33 cellular contexts compared by ENCODE assay signal in the genomic region with DNA sequence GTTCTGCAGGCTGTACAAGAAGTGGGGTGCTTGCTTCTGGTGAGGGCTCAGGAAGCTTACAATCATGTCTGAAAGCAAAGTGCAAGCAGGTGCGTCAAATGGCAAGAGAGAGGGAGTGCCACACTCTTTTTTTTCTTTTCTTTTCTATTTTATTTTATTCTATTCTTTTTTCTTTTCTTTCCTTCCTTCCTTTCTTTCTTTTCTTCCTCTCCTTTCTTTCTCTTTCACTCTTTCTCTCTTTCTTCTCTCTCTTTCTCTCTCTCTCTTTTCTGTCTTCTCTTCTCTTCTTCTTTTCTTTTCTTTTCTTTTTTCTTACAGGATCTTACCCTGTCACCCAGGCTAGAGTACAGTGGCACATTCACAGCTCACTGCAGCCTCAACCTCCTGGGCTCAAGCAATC. TPM values are rescaled to one million over a fixed set of nuclear protein-coding genes. Genes with fewer than 3 reads are reported as not detected.
"Had no signal": no experiment of that assay in that cellular context is flagged by ENCODE, and none has a peak within 500 bp of the region (broad histone marks: within the 10 kb centered on the region; RNA-seq: fewer than 3 reads in every experiment).

No MANE protein-coding gene starts in this region.

- H3K4me3 Mint-ChIP-seq: activated CD4-positive, alpha-beta T cell treated with anti-CD3 and anti-CD28 coated beads, Interleukin-2, amount 10 ng/mL, durations not matched to agents 24 days and 14 days; activated CD8-positive, alpha-beta memory T cell treated with anti-CD3 and anti-CD28 coated beads, Interleukin-2, amount 10 ng/mL, durations not matched to agents 7 days and 5 days; activated naive CD8-positive, alpha-beta T cell; activated naive CD8-positive, alpha-beta T cell treated with anti-CD3 and anti-CD28 coated beads, Interleukin-2, amount 50 U/mL, for 24 hours; brain; T-cell had no signal

- H3K27me3 Mint-ChIP-seq: activated CD4-positive, alpha-beta T cell treated with anti-CD3 and anti-CD28 coated beads, Interleukin-2, amount 10 ng/mL, durations not matched to agents 24 days and 14 days; activated CD8-positive, alpha-beta memory T cell treated with anti-CD3 and anti-CD28 coated beads, Interleukin-2, amount 10 ng/mL, durations not matched to agents 7 days and 5 days; activated naive CD8-positive, alpha-beta T cell; activated naive CD8-positive, alpha-beta T cell treated with anti-CD3 and anti-CD28 coated beads, Interleukin-2, amount 50 U/mL, for 24 hours; T-cell had no signal

- H3K27ac ChIP-seq: RWPE1, WERI-Rb-1 had no signal

- H3K4me1 Mint-ChIP-seq: activated CD4-positive, alpha-beta T cell treated with anti-CD3 and anti-CD28 coated beads, Interleukin-2, amount 10 ng/mL, durations not matched to agents 24 days and 14 days; activated CD8-positive, alpha-beta memory T cell treated with anti-CD3 and anti-CD28 coated beads, Interleukin-2, amount 10 ng/mL, durations not matched to agents 7 days and 5 days had no signal

- H3K27ac Mint-ChIP-seq: activated CD4-positive, alpha-beta T cell treated with anti-CD3 and anti-CD28 coated beads, Interleukin-2, amount 10 ng/mL, durations not matched to agents 24 days and 14 days; activated CD8-positive, alpha-beta memory T cell treated with anti-CD3 and anti-CD28 coated beads, Interleukin-2, amount 10 ng/mL, durations not matched to agents 7 days and 5 days; activated naive CD8-positive, alpha-beta T cell; activated naive CD8-positive, alpha-beta T cell treated with anti-CD3 and anti-CD28 coated beads, Interleukin-2, amount 50 U/mL, for 24 hours; brain had no signal

- DNase-seq: activated CD4-positive, alpha-beta T cell treated with anti-CD3 and anti-CD28 coated beads, Interleukin-2, amount 10 ng/mL, durations not matched to agents 24 days and 14 days; activated CD4-positive, alpha-beta T cell treated with anti-CD3 and anti-CD28 coated beads, Interleukin-2, amount 50 U/mL, for 48 hours; activated CD8-positive, alpha-beta memory T cell treated with anti-CD3 and anti-CD28 coated beads for 24 hours; activated CD8-positive, alpha-beta memory T cell treated with anti-CD3 and anti-CD28 coated beads, Interleukin-2, amount 10 ng/mL, durations not matched to agents 7 days and 5 days; activated CD8-positive, alpha-beta memory T cell treated with anti-CD3 and anti-CD28 coated beads, Interleukin-2, amount 50 U/mL, for 48 hours; activated effector memory CD4-positive, alpha-beta T cell treated with anti-CD3 and anti-CD28 coated beads, Interleukin-2, amount 50 U/mL, for 16 hours; activated naive CD4-positive, alpha-beta T cell treated with Interleukin-2 at 50 U/mL for 16 hours; activated naive CD8-positive, alpha-beta T cell treated with anti-CD3 and anti-CD28 coated beads, Interleukin-2, amount 50 U/mL, for 24 hours; activated T-cell treated with anti-CD3 and anti-CD28 coated beads, Interleukin-2, amount 50 U/mL, for 48 hours; anterior cingulate cortex; caudate nucleus; cerebellar nuclear complex; cortex of kidney; MM.1S; MV-4-11; NCI-H1092; NCI-H1436 treated with DMSO at 0.1 percent for 48 hours; NCI-H1694 treated with DMSO at 0.1 percent for 48 hours; NCI-H2029; NCI-H345; NCI-H524 treated with DMSO at 0.1 percent for 48 hours; NK-92 treated with Interleukin-12 subunit alpha and Interleukin-12 subunit beta, amount 100 ng/mL, for 24 hours; PC-3; SIG-M5; T-cell; T-helper 2 cell; T-helper 9 cell; WERI-Rb-1 had no signal

- H3K9me3 Mint-ChIP-seq: activated CD4-positive, alpha-beta T cell treated with anti-CD3 and anti-CD28 coated beads, Interleukin-2, amount 10 ng/mL, durations not matched to agents 24 days and 14 days; activated naive CD8-positive, alpha-beta T cell treated with anti-CD3 and anti-CD28 coated beads, Interleukin-2, amount 50 U/mL, for 24 hours; T-cell had no signal

- ATAC-seq: activated CD8-positive, alpha-beta memory T cell treated with anti-CD3 and anti-CD28 coated beads, Interleukin-2, amount 10 ng/mL, durations not matched to agents 7 days and 5 days; activated naive CD8-positive, alpha-beta T cell treated with anti-CD3 and anti-CD28 coated beads, Interleukin-2, amount 50 U/mL, for 24 hours; PC-3; Right ventricle myocardium inferior; SK-N-SH treated with all-trans-retinoic acid at 6 μM for 48 hours; T-cell had no signal

- H3K36me3 ChIP-seq: WERI-Rb-1 had no signal

RNA-seq across cellular contexts. Expression of a gene that starts 40.4 kb away (rescaled TPM):
- total RNA-seq: activated CD4-positive, alpha-beta T cell treated with anti-CD3 and anti-CD28 coated beads, Interleukin-2, amount 10 ng/mL, durations not matched to agents 24 days and 14 days; Right ventricle myocardium inferior had no signal
